ENCODE assay signal across 9 cellular contexts in genomic region chr11:130449246-130449990, GRCh38. TPM values are rescaled to one million over a fixed set of nuclear protein-coding genes. Genes with fewer than 3 reads are reported as not detected.
A peak's percentile ranks its signal among the peaks of the same experiment; 100 is the strongest.
DNase-seq lines count a peak whose midpoint lies in the region; ATAC-seq and TF ChIP-seq lines count a peak whose summit lies in the region.
"Had no signal": no experiment of that assay in that cellular context is flagged by ENCODE, and none has a peak within 500 bp of the region (broad histone marks: within the 10 kb centered on the region; RNA-seq: fewer than 3 reads in every experiment).

No MANE protein-coding gene starts in this region.

- H3K4me1 Mint-ChIP-seq in activated naive CD4-positive, alpha-beta T cell treated with anti-CD3 and anti-CD28 coated beads, Interleukin-2, amount 10 ng/mL, durations not matched to agents 7 days and 5 days = peaks cover 9% of the 10 kb centered on the region

- H3K27ac ChIP-seq in duodenal mucosa (ENCODE audit: low read depth, low read length) (no peak overlapping the region), uterus (peak overlapping the region; percentile 16 to 56)
- H3K27ac ChIP-seq: neutrophil had no signal

- peaks cover 5 to 17% of the 10 kb centered on the region in 2 donors for H3K27me3 ChIP-seq in duodenal mucosa (ENCODE audit: control insufficient read depth in 1 of 2, insufficient read depth in 2 of 2, low read length in 2 of 2)
- peaks cover 4% of the 10 kb centered on the region for H3K27me3 ChIP-seq in mucosa of stomach (ENCODE audit: control insufficient read depth, insufficient read depth, low read length)
- no peaks in the 10 kb centered on the region for H3K27me3 ChIP-seq in uterus

- ATAC-seq in activated naive CD4-positive, alpha-beta T cell treated with anti-CD3 and anti-CD28 coated beads, Interleukin-2, amount 50 U/mL, for 72 hours = no peak
- ATAC-seq in GM21825 (IDR thresholded peaks at IDR 0.05; ENCODE audit: unreplicated experiment) (no peak), HG02642 (IDR thresholded peaks at IDR 0.05; ENCODE audit: poor library complexity, unreplicated experiment) (no peak)

- intact Hi-C loops in uterus (cut with DNase I; ENCODE audit: low total_unique reads) = no loop called here

- no peak overlapping the region for H3K27ac Mint-ChIP-seq in activated naive CD4-positive, alpha-beta T cell treated with anti-CD3 and anti-CD28 coated beads, Interleukin-2, amount 10 ng/mL, durations not matched to agents 7 days and 5 days
- H3K27ac Mint-ChIP-seq in activated naive CD4-positive, alpha-beta T cell treated with anti-CD3 and anti-CD28 coated beads, Interleukin-2, amount 50 U/mL, for 72 hours = no peak overlapping the region

- TF ChIP-seq POLR2A in uterus (IDR thresholded peaks at IDR 0.05) = no peak

- no peaks in the 10 kb centered on the region for H3K36me3 Mint-ChIP-seq in activated naive CD4-positive, alpha-beta T cell treated with anti-CD3 and anti-CD28 coated beads, Interleukin-2, amount 10 ng/mL, durations not matched to agents 7 days and 5 days
- H3K36me3 Mint-ChIP-seq in activated naive CD4-positive, alpha-beta T cell treated with anti-CD3 and anti-CD28 coated beads, Interleukin-2, amount 50 U/mL, for 72 hours = no peaks in the 10 kb centered on the region

- H3K9ac ChIP-seq in duodenal mucosa (ENCODE audit: low read depth in 1 of 2, low read length in 2 of 2) (peak overlapping the region in 1 of 2 donors; percentile 11), mucosa of stomach (ENCODE audit: low read length) (peak overlapping the region; percentile 70)

- H3K4me3 Mint-ChIP-seq in activated naive CD4-positive, alpha-beta T cell treated with anti-CD3 and anti-CD28 coated beads, Interleukin-2, amount 10 ng/mL, durations not matched to agents 7 days and 5 days = peak overlapping the region; percentile 40

- peak overlapping the region; percentile 63 to 75 for H3K4me3 ChIP-seq in duodenal mucosa (ENCODE audit: low read depth in 1 of 2, low read length in 2 of 2)
- peak overlapping the region; percentile 21 for H3K4me3 ChIP-seq in mucosa of stomach (ENCODE audit: low read length)
- peak overlapping the region; percentile 39 to 58 for H3K4me3 ChIP-seq in uterus

- POLR2A ChIA-PET in HEK293T (lab: Yijun Ruan, JAX) = no interaction called here

- H3K4me1 ChIP-seq in duodenal mucosa (ENCODE audit: control insufficient read depth in 1 of 2, insufficient read depth in 2 of 2, low read length in 2 of 2) (peaks cover 17 to 28% of the 10 kb centered on the region in 2 donors), mucosa of stomach (ENCODE audit: control insufficient read depth, insufficient read depth, low read length) (peaks cover 21% of the 10 kb centered on the region), uterus (peaks cover 0 to 2% of the 10 kb centered on the region in 2 donors)

- H3K9me3 Mint-ChIP-seq in activated naive CD4-positive, alpha-beta T cell treated with anti-CD3 and anti-CD28 coated beads, Interleukin-2, amount 10 ng/mL, durations not matched to agents 7 days and 5 days = no peaks in the 10 kb centered on the region
- no peaks in the 10 kb centered on the region for H3K9me3 Mint-ChIP-seq in activated naive CD4-positive, alpha-beta T cell treated with anti-CD3 and anti-CD28 coated beads, Interleukin-2, amount 50 U/mL, for 72 hours

- H3K36me3 ChIP-seq in duodenal mucosa (ENCODE audit: control insufficient read depth in 1 of 2, insufficient read depth in 2 of 2, low read length in 2 of 2) = no peaks in the 10 kb centered on the region
- no peaks in the 10 kb centered on the region for H3K36me3 ChIP-seq in mucosa of stomach (ENCODE audit: control insufficient read depth, insufficient read depth, low read length)
- H3K36me3 ChIP-seq in uterus = no peaks in the 10 kb centered on the region
- H3K36me3 ChIP-seq: neutrophil had no signal

- H3K9me3 ChIP-seq in duodenal mucosa (ENCODE audit: control insufficient read depth in 1 of 2, low read length in 2 of 2) (no peaks in the 10 kb centered on the region), mucosa of stomach (ENCODE audit: control insufficient read depth, low read length) (no peaks in the 10 kb centered on the region), uterus (no peaks in the 10 kb centered on the region)
- H3K9me3 ChIP-seq: neutrophil had no signal

- no peak for TF ChIP-seq CTCF in uterus (IDR thresholded peaks at IDR 0.05)

- CTCF ChIA-PET in activated naive CD4-positive, alpha-beta T cell treated with anti-CD3 and anti-CD28 coated beads, Interleukin-2, amount 10 ng/mL, durations not matched to agents 7 days and 5 days (lab: Charles Lee) = no interaction called here
- CTCF ChIA-PET in HEK293T (lab: Yijun Ruan, JAX) = interaction anchor here (0.6 kb wide), 1 partner anchor 637 kb away, joined by 8 read pairs; no protein-coding TSS in a partner anchor

- peaks cover 90% of the 10 kb centered on the region for H3K27me3 Mint-ChIP-seq in activated naive CD4-positive, alpha-beta T cell treated with anti-CD3 and anti-CD28 coated beads, Interleukin-2, amount 10 ng/mL, durations not matched to agents 7 days and 5 days

- DNase-seq in activated naive CD4-positive, alpha-beta T cell treated with anti-CD3 and anti-CD28 coated beads, Interleukin-2, amount 10 ng/mL, durations not matched to agents 7 days and 5 days = no peak
- DNase-seq in activated naive CD4-positive, alpha-beta T cell treated with anti-CD3 and anti-CD28 coated beads, Interleukin-2, amount 50 U/mL, for 72 hours (ENCODE audit: low spot score in 2 of 2) = no peak
- DNase-seq in uterus = no peak
- no peak for DNase-seq in HEK293T (ENCODE audit: extremely low spot score)

TF ChIP-seq in HEK293T, 16 proteins besides CTCF, POLR2A, EP300 and RAD21:
- TF ChIP-seq BHLHE40 (IDR thresholded peaks at IDR 0.05; ENCODE audit: borderline replicate concordance) = no peak
- no peak for TF ChIP-seq NFRKB (IDR thresholded peaks at IDR 0.05)

RNA-seq across cellular contexts. Expression of gene ADAMTS15, which starts 1.0 kb away (rescaled TPM):
- total RNA-seq in activated naive CD4-positive, alpha-beta T cell treated with anti-CD3 and anti-CD28 coated beads, Interleukin-2, amount 50 U/mL, for 72 hours = not detected
- total RNA-seq in uterus = 10 to 100 TPM in 1 of 4 donors, 1 to 10 TPM in 3; 2.0 to 16.6 (median 6.1) TPM

RNA-seq across cellular contexts. Expression of gene ADAMTS8, which starts 21.0 kb away (rescaled TPM):
- not detected for total RNA-seq in activated naive CD4-positive, alpha-beta T cell treated with anti-CD3 and anti-CD28 coated beads, Interleukin-2, amount 50 U/mL, for 72 hours
- 1 to 10 TPM; 1.2 to 7.3 (median 4.6) TPM for total RNA-seq in uterus
